1 cellular context compared by ENCODE assay signal in the genomic region with DNA sequence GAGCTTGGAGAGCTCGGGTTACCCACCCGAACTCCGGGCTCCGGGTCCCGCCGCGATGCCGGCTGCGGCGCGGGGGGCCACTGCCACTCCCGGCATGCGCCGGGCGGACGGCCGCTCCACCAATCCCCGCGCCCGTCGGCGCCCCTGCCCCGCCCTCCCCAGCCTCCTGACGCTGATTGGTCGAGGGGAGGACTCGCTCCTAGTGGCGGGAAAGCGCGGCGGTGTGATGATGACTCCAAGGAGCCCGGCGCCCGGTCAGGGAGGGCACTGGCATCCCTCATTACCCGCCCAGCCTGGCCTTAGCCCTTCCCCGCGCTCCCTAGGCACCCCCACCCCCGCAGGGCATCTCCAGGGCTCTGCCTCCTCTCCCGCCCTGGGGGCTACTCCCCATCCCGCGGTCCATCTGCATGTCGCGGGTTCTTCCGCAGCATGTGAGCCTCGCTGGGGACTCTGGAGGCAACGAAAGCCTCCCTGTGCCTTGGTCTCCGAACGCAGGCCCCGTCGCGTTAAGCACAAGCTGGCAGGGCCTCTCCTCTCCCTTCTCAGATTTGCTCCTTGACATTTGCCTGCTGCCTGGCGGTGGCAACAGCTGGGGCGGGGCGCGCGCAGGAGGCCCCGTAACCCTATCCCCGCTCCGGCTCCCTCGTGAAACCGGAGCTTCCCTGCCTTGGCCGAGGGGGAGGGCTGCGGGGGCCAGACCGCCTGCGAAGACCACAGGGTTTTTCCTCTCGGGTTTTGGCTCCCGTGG.
TF ChIP-seq lines count a peak whose summit lies in the region.

No MANE protein-coding gene starts in this region.

TF ChIP-seq in HEK293, 187 proteins besides CTCF, POLR2A, EP300 and RAD21 (continued from another document and continues in another):
- TF ChIP-seq, protein P1, sequence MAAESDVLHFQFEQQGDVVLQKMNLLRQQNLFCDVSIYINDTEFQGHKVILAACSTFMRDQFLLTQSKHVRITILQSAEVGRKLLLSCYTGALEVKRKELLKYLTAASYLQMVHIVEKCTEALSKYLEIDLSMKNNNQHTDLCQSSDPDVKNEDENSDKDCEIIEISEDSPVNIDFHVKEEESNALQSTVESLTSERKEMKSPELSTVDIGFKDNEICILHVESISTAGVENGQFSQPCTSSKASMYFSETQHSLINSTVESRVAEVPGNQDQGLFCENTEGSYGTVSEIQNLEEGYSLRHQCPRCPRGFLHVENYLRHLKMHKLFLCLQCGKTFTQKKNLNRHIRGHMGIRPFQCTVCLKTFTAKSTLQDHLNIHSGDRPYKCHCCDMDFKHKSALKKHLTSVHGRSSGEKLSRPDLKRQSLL (tag by site-specific recombination; IDR thresholded peaks at IDR 0.05), result peak; percentile 76; the same call in 1 of the 2 replicates
- 0 out of 2 replicates have a peak, but pooled peaks have one; percentile 38 for TF ChIP-seq ZNF777 (tag by site-specific recombination; IDR thresholded peaks at IDR 0.05; ENCODE audit: borderline replicate concordance)
- peak; percentile 84 for TF ChIP-seq KLF1 (tag by site-specific recombination; IDR thresholded peaks at IDR 0.05)
- TF ChIP-seq, protein P2, sequence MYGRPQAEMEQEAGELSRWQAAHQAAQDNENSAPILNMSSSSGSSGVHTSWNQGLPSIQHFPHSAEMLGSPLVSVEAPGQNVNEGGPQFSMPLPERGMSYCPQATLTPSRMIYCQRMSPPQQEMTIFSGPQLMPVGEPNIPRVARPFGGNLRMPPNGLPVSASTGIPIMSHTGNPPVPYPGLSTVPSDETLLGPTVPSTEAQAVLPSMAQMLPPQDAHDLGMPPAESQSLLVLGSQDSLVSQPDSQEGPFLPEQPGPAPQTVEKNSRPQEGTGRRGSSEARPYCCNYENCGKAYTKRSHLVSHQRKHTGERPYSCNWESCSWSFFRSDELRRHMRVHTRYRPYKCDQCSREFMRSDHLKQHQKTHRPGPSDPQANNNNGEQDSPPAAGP (tag by site-specific recombination; IDR thresholded peaks at IDR 0.05), result peak; percentile 90
- TF ChIP-seq SCRT2 (tag by site-specific recombination; IDR thresholded peaks at IDR 0.05), result peak; percentile 86
- TF ChIP-seq OVOL3 (tag by site-specific recombination; IDR thresholded peaks at IDR 0.05), result no peak
- TF ChIP-seq ZBTB17 (tag by site-specific recombination; IDR thresholded peaks at IDR 0.05), result peak; percentile 83
- TF ChIP-seq, protein P3, sequence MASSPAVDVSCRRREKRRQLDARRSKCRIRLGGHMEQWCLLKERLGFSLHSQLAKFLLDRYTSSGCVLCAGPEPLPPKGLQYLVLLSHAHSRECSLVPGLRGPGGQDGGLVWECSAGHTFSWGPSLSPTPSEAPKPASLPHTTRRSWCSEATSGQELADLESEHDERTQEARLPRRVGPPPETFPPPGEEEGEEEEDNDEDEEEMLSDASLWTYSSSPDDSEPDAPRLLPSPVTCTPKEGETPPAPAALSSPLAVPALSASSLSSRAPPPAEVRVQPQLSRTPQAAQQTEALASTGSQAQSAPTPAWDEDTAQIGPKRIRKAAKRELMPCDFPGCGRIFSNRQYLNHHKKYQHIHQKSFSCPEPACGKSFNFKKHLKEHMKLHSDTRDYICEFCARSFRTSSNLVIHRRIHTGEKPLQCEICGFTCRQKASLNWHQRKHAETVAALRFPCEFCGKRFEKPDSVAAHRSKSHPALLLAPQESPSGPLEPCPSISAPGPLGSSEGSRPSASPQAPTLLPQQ (tag by site-specific recombination; IDR thresholded peaks at IDR 0.05), result peak; percentile 72
- TF ChIP-seq, protein P4, sequence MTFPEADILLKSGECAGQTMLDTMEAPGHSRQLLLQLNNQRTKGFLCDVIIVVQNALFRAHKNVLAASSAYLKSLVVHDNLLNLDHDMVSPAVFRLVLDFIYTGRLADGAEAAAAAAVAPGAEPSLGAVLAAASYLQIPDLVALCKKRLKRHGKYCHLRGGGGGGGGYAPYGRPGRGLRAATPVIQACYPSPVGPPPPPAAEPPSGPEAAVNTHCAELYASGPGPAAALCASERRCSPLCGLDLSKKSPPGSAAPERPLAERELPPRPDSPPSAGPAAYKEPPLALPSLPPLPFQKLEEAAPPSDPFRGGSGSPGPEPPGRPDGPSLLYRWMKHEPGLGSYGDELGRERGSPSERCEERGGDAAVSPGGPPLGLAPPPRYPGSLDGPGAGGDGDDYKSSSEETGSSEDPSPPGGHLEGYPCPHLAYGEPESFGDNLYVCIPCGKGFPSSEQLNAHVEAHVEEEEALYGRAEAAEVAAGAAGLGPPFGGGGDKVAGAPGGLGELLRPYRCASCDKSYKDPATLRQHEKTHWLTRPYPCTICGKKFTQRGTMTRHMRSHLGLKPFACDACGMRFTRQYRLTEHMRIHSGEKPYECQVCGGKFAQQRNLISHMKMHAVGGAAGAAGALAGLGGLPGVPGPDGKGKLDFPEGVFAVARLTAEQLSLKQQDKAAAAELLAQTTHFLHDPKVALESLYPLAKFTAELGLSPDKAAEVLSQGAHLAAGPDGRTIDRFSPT (tag by site-specific recombination; IDR thresholded peaks at IDR 0.05), result peak; percentile 89
- no peak for TF ChIP-seq ZNF423 (tag by site-specific recombination; IDR thresholded peaks at IDR 0.05)
- no peak for TF ChIP-seq SCRT1 (tag by site-specific recombination; IDR thresholded peaks at IDR 0.05; ENCODE audit: borderline replicate concordance)
- peak; percentile 45 for TF ChIP-seq ZNF629 (tag by site-specific recombination; IDR thresholded peaks at IDR 0.05)
- TF ChIP-seq ZBTB1 (tag by site-specific recombination; IDR thresholded peaks at IDR 0.05), result 0 out of 2 replicates have a peak, but pooled peaks have one; percentile 7
- TF ChIP-seq ZNF776 (tag by site-specific recombination; IDR thresholded peaks at IDR 0.05; ENCODE audit: borderline replicate concordance), result no peak
- peak; percentile 87 for TF ChIP-seq SP7 (tag by site-specific recombination; IDR thresholded peaks at IDR 0.05)
- TF ChIP-seq ZNF791 (tag by site-specific recombination; IDR thresholded peaks at IDR 0.05), result no peak
- TF ChIP-seq HOXD13 (CRISPR knock-in tag; IDR thresholded peaks at IDR 0.05; ENCODE audit: borderline replicate concordance), result no peak
- TF ChIP-seq, protein P5, sequence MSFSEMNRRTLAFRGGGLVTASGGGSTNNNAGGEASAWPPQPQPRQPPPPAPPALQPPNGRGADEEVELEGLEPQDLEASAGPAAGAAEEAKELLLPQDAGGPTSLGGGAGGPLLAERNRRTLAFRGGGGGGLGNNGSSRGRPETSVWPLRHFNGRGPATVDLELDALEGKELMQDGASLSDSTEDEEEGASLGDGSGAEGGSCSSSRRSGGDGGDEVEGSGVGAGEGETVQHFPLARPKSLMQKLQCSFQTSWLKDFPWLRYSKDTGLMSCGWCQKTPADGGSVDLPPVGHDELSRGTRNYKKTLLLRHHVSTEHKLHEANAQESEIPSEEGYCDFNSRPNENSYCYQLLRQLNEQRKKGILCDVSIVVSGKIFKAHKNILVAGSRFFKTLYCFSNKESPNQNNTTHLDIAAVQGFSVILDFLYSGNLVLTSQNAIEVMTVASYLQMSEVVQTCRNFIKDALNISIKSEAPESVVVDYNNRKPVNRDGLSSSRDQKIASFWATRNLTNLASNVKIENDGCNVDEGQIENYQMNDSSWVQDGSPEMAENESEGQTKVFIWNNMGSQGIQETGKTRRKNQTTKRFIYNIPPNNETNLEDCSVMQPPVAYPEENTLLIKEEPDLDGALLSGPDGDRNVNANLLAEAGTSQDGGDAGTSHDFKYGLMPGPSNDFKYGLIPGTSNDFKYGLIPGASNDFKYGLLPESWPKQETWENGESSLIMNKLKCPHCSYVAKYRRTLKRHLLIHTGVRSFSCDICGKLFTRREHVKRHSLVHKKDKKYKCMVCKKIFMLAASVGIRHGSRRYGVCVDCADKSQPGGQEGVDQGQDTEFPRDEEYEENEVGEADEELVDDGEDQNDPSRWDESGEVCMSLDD (tag by site-specific recombination; IDR thresholded peaks at IDR 0.05), result peak; percentile 16; the same call in 1 of the 2 replicates
- TF ChIP-seq ZBTB7A (tag by site-specific recombination; IDR thresholded peaks at IDR 0.05; ENCODE audit: low read depth), result 0 out of 2 replicates have a peak, but pooled peaks have one; percentile 67
- peak; percentile 82 for TF ChIP-seq ZNF2 (tag by site-specific recombination; IDR thresholded peaks at IDR 0.05)
- peak; percentile 92 for TF ChIP-seq GLIS2 (tag by site-specific recombination; IDR thresholded peaks at IDR 0.05)
- peak; percentile 75 for TF ChIP-seq KLF16 (tag by site-specific recombination; IDR thresholded peaks at IDR 0.05)
- TF ChIP-seq, protein P6, sequence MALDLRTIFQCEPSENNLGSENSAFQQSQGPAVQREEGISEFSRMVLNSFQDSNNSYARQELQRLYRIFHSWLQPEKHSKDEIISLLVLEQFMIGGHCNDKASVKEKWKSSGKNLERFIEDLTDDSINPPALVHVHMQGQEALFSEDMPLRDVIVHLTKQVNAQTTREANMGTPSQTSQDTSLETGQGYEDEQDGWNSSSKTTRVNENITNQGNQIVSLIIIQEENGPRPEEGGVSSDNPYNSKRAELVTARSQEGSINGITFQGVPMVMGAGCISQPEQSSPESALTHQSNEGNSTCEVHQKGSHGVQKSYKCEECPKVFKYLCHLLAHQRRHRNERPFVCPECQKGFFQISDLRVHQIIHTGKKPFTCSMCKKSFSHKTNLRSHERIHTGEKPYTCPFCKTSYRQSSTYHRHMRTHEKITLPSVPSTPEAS (tag by site-specific recombination; IDR thresholded peaks at IDR 0.05), result peak; percentile 67; the same call in 1 of the 2 replicates
- peak; percentile 20; the same call in 1 of the 2 replicates for TF ChIP-seq ZNF341 (tag by site-specific recombination; IDR thresholded peaks at IDR 0.05; ENCODE audit: low read depth)
- 0 out of 2 replicates have a peak, but pooled peaks have one; percentile 31 for TF ChIP-seq ZNF324 (tag by site-specific recombination; IDR thresholded peaks at IDR 0.05)
- TF ChIP-seq ZNF785 (tag by site-specific recombination; IDR thresholded peaks at IDR 0.05), result no peak
- TF ChIP-seq ZNF561 (tag by site-specific recombination; IDR thresholded peaks at IDR 0.05; ENCODE audit: borderline replicate concordance), result peak; percentile 73; the same call in 1 of the 2 replicates
- TF ChIP-seq ZNF558 (tag by site-specific recombination; IDR thresholded peaks at IDR 0.05), result no peak
- peak; percentile 73 for TF ChIP-seq FEZF1 (tag by site-specific recombination; IDR thresholded peaks at IDR 0.05)
- TF ChIP-seq WT1 (tag by site-specific recombination; IDR thresholded peaks at IDR 0.05), result peak; percentile 77
- TF ChIP-seq ZNF132 (tag by site-specific recombination; IDR thresholded peaks at IDR 0.05; ENCODE audit: borderline replicate concordance), result no peak
- 0 out of 2 replicates have a peak, but pooled peaks have one; percentile 8 for TF ChIP-seq ZNF184 (tag by site-specific recombination; IDR thresholded peaks at IDR 0.05)
- TF ChIP-seq ZNF121 (tag by site-specific recombination; IDR thresholded peaks at IDR 0.05), result no peak
- peak; percentile 79 for TF ChIP-seq SP3 (tag by site-specific recombination; IDR thresholded peaks at IDR 0.05)
- peak; percentile 99 for TF ChIP-seq GLIS1 (tag by site-specific recombination; IDR thresholded peaks at IDR 0.05)
- no peak for TF ChIP-seq ZNF555 (tag by site-specific recombination; conservative IDR thresholded peaks at IDR 0.05)
- TF ChIP-seq, protein P7, sequence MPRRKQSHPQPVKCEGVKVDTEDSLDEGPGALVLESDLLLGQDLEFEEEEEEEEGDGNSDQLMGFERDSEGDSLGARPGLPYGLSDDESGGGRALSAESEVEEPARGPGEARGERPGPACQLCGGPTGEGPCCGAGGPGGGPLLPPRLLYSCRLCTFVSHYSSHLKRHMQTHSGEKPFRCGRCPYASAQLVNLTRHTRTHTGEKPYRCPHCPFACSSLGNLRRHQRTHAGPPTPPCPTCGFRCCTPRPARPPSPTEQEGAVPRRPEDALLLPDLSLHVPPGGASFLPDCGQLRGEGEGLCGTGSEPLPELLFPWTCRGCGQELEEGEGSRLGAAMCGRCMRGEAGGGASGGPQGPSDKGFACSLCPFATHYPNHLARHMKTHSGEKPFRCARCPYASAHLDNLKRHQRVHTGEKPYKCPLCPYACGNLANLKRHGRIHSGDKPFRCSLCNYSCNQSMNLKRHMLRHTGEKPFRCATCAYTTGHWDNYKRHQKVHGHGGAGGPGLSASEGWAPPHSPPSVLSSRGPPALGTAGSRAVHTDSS (tag by site-specific recombination; IDR thresholded peaks at IDR 0.05), result peak; percentile 54
- peak; percentile 88 for TF ChIP-seq ZXDB (tag by site-specific recombination; IDR thresholded peaks at IDR 0.05)
- TF ChIP-seq MZF1 (tag by site-specific recombination; IDR thresholded peaks at IDR 0.05; ENCODE audit: borderline replicate concordance), result no peak
- TF ChIP-seq KLF8 (tag by site-specific recombination; IDR thresholded peaks at IDR 0.05), result peak; percentile 47; the same call in 1 of the 2 replicates
- TF ChIP-seq SP2 (tag by site-specific recombination; IDR thresholded peaks at IDR 0.05), result peak; percentile 79
- peak; percentile 25; the same call in 1 of the 2 replicates for TF ChIP-seq ZNF660 (tag by site-specific recombination; IDR thresholded peaks at IDR 0.05)
- no peak for TF ChIP-seq ZNF664 (tag by site-specific recombination; IDR thresholded peaks at IDR 0.05)
- no peak for TF ChIP-seq ZNF138 (tag by site-specific recombination; IDR thresholded peaks at IDR 0.05; ENCODE audit: borderline replicate concordance)
- TF ChIP-seq ZNF239 (tag by site-specific recombination; IDR thresholded peaks at IDR 0.05), result no peak
- TF ChIP-seq ZBTB8A (tag by site-specific recombination; IDR thresholded peaks at IDR 0.05), result peak; percentile 94
- TF ChIP-seq ZNF843 (tag by site-specific recombination; IDR thresholded peaks at IDR 0.05), result no peak
- TF ChIP-seq ZNF24 (tag by site-specific recombination; IDR thresholded peaks at IDR 0.05), result peak; percentile 76; the same call in 1 of the 2 replicates
- TF ChIP-seq KLF9 (tag by site-specific recombination; IDR thresholded peaks at IDR 0.05; ENCODE audit: low read depth), result peak; percentile 50
- TF ChIP-seq, protein P8, sequence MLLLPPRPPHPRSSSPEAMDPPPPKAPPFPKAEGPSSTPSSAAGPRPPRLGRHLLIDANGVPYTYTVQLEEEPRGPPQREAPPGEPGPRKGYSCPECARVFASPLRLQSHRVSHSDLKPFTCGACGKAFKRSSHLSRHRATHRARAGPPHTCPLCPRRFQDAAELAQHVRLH (tag by site-specific recombination; IDR thresholded peaks at IDR 0.05), result no peak
- no peak for TF ChIP-seq ZNF394 (tag by site-specific recombination; IDR thresholded peaks at IDR 0.05; ENCODE audit: borderline replicate concordance)
- TF ChIP-seq PRDM1 (tag by site-specific recombination; IDR thresholded peaks at IDR 0.05), result no peak
- no peak for TF ChIP-seq ZNF146 (tag by site-specific recombination; IDR thresholded peaks at IDR 0.05)
- no peak for TF ChIP-seq ZNF366 (tag by site-specific recombination; conservative IDR thresholded peaks at IDR 0.05)
- TF ChIP-seq ZFHX2 (tag by site-specific recombination; conservative IDR thresholded peaks at IDR 0.05), result peak; percentile 71
- TF ChIP-seq, protein P9, sequence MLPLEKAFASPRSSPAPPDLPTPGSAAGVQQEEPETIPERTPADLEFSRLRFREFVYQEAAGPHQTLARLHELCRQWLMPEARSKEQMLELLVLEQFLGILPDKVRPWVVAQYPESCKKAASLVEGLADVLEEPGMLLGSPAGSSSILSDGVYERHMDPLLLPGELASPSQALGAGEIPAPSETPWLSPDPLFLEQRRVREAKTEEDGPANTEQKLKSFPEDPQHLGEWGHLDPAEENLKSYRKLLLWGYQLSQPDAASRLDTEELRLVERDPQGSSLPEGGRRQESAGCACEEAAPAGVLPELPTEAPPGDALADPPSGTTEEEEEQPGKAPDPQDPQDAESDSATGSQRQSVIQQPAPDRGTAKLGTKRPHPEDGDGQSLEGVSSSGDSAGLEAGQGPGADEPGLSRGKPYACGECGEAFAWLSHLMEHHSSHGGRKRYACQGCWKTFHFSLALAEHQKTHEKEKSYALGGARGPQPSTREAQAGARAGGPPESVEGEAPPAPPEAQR (tag by site-specific recombination; IDR thresholded peaks at IDR 0.05), result no peak
- no peak for TF ChIP-seq MEIS1 (CRISPR knock-in tag; IDR thresholded peaks at IDR 0.05; ENCODE audit: borderline replicate concordance)
